ENCODE assay signal across 3 cellular contexts in the genomic region with DNA sequence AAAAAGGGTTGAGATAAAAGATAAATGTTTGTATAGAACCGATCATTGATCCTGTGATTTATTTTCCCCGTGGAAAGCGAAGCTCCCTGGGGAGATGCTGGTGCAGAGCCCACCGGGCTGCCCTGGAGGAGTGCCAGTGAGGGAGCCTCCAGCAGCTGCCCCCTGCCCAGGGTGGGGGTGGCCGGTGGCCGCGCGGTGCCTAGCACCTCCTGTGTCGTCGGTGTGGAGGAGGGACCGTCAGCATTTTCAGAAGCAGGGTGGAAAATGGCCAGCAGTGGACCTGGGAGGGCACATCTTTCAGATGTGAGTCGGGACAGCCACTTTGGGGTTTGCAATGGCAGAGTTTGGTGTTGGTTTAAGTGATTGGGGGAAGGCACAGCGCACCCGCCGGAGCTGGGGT.
"Had no signal": no experiment of that assay in that cellular context is flagged by ENCODE, and none has a peak within 500 bp of the region (broad histone marks: within the 10 kb centered on the region; RNA-seq: fewer than 3 reads in every experiment).

No MANE protein-coding gene starts in this region.

- H3K4me3 ChIP-seq: GM12878 had no signal

- ATAC-seq: GM12878 had no signal

- DNase-seq: GDM1, GF-D8 had no signal
